Comparison of ENCODE assay signal across 28 cellular contexts in the genomic region with DNA sequence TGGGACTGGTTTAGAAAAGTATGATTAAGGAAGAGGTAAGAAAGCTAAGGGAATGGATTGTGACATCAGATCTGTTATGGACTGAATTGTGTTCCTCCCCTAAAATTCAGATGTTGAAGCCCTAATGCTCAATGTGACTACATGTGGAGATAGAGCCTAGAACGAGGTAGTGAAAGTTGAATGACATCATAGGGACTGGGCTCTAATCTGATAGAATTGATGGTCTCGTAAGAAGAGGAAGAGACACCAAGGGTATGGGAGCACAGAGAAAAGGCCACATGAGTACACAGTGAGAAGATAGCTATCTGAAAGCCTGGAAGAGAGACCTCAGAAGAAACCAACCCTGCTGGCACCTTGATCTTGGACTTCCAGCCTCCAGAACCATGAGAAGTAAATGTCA.
"Had no signal": no experiment of that assay in that cellular context is flagged by ENCODE, and none has a peak within 500 bp of the region (broad histone marks: within the 10 kb centered on the region; RNA-seq: fewer than 3 reads in every experiment).

No MANE protein-coding gene starts in this region.

- ATAC-seq: activated T-cell treated with anti-CD3 and anti-CD28 coated beads, Interleukin-2, amount 50 U/mL, for 72 hours; Panc1; Right ventricle myocardium inferior; SK-N-SH treated with all-trans-retinoic acid at 6 μM for 48 hours; T-helper 17 cell had no signal

- H3K27me3 ChIP-seq: brain microvascular endothelial cell, cardiac muscle cell, SJSA1 had no signal

- H3K4me3 Mint-ChIP-seq: activated B cell treated with CpG ODN at 0.5 μM for 24 hours; activated CD4-positive, alpha-beta memory T cell treated with anti-CD3 and anti-CD28 coated beads, Interleukin-2, amount 10 ng/mL, durations not matched to agents 7 days and 5 days; activated CD4-positive, alpha-beta T cell treated with anti-CD3 and anti-CD28 coated beads, Interleukin-2, amount 10 ng/mL, durations not matched to agents 24 days and 14 days; activated naive CD4-positive, alpha-beta T cell treated with anti-CD3 and anti-CD28 coated beads, Interleukin-2, amount 10 ng/mL, durations not matched to agents 7 days and 5 days; activated naive CD8-positive, alpha-beta T cell treated with anti-CD3 and anti-CD28 coated beads for 36 hours; activated T-cell treated with anti-CD3 and anti-CD28 coated beads, Interleukin-2, amount 50 U/mL, for 72 hours; T-helper 17 cell had no signal

- DNase-seq: activated B cell treated with CpG ODN at 0.5 μM for 24 hours; activated CD4-positive, alpha-beta memory T cell treated with anti-CD3 and anti-CD28 coated beads, Interleukin-2, amount 10 ng/mL, durations not matched to agents 7 days and 5 days; activated CD4-positive, alpha-beta T cell treated with anti-CD3 and anti-CD28 coated beads for 1 hour; activated CD4-positive, alpha-beta T cell treated with anti-CD3 and anti-CD28 coated beads, Interleukin-2, amount 10 ng/mL, durations not matched to agents 24 days and 14 days; activated CD8-positive, alpha-beta memory T cell treated with anti-CD3 and anti-CD28 coated beads, Interleukin-2, amount 50 U/mL, for 4 hours; activated gamma-delta T cell treated with Interleukin-2 at 50 U/mL for 16 hours; activated naive CD4-positive, alpha-beta T cell treated with anti-CD3 and anti-CD28 coated beads, Interleukin-2, amount 10 ng/mL, durations not matched to agents 7 days and 5 days; activated naive CD8-positive, alpha-beta T cell treated with anti-CD3 and anti-CD28 coated beads for 36 hours; activated T-cell treated with anti-CD3 and anti-CD28 coated beads, Interleukin-2, amount 50 U/mL, for 72 hours; brain microvascular endothelial cell; Karpas-422; MM.1S; NCI-H1417; NCI-H1930; NCI-H2107; NCI-H345; NCI-H510A; NCI-H69; NK-92 treated with Interleukin-12 subunit alpha and Interleukin-12 subunit beta, amount 100 ng/mL, for 24 hours; RPMI8226; T-helper 17 cell; T-helper 9 cell had no signal

- H3K36me3 Mint-ChIP-seq: activated naive CD4-positive, alpha-beta T cell treated with anti-CD3 and anti-CD28 coated beads, Interleukin-2, amount 10 ng/mL, durations not matched to agents 7 days and 5 days had no signal

- H3K27ac Mint-ChIP-seq: activated B cell treated with CpG ODN at 0.5 μM for 24 hours; activated CD4-positive, alpha-beta memory T cell treated with anti-CD3 and anti-CD28 coated beads, Interleukin-2, amount 10 ng/mL, durations not matched to agents 7 days and 5 days; activated CD4-positive, alpha-beta T cell treated with anti-CD3 and anti-CD28 coated beads, Interleukin-2, amount 10 ng/mL, durations not matched to agents 24 days and 14 days; activated naive CD4-positive, alpha-beta T cell treated with anti-CD3 and anti-CD28 coated beads, Interleukin-2, amount 10 ng/mL, durations not matched to agents 7 days and 5 days; activated naive CD8-positive, alpha-beta T cell treated with anti-CD3 and anti-CD28 coated beads for 36 hours; activated T-cell treated with anti-CD3 and anti-CD28 coated beads, Interleukin-2, amount 50 U/mL, for 72 hours; activated T-helper 2 cell treated with anti-CD3 and anti-CD28 coated beads, Interferon-gamma antibody, Interleukin-2, Interleukin-4, amounts not matched to agents 10 μg/mL and 5 μg/mL and 100 μg/mL, durations not matched to agents 14 hours and 24 hours and 36 hours; T-helper 17 cell had no signal

- H3K4me3 ChIP-seq: cardiac muscle cell, SJSA1 had no signal

- H3K27ac ChIP-seq: brain microvascular endothelial cell, cardiac muscle cell, SJSA1 had no signal

- H3K27me3 Mint-ChIP-seq: activated naive CD8-positive, alpha-beta T cell treated with anti-CD3 and anti-CD28 coated beads for 36 hours; T-helper 17 cell had no signal

- H3K36me3 ChIP-seq: brain microvascular endothelial cell, cardiac muscle cell, SJSA1 had no signal

- H3K4me1 ChIP-seq: SJSA1 had no signal
